ENCODE assay signal across 11 cellular contexts in the genomic region with DNA sequence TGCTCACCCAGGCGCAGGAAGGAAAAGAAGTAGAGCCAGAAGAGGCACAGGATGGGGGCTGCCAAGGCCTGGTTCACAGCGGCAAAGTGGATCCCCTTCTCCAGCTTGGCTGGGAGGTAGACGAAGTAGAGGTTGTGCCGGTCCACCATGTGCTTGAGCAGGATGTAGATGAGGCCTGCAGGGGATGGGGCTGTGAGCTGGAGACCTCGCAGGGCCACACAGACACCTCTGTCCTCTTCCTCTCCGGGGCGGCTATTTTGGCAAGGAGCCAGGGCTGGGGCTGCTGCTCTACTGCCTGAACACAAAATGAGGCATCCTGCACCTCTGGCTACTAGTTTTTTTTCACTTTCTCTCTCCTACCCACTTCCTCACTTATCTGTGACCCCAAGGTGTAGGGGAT. TPM values are rescaled to one million over a fixed set of nuclear protein-coding genes. Genes with fewer than 3 reads are reported as not detected.
DNase-seq lines count a peak whose midpoint lies in the region; ATAC-seq lines count a peak whose summit lies in the region.
"Had no signal": no experiment of that assay in that cellular context is flagged by ENCODE, and none has a peak within 500 bp of the region (broad histone marks: within the 10 kb centered on the region; RNA-seq: fewer than 3 reads in every experiment).

No MANE protein-coding gene starts in this region.

- H3K9me3 ChIP-seq in T-helper 17 cell (ENCODE audit: control insufficient read depth, low read length, poor library complexity, severe bottlenecking) = no peaks in the 10 kb centered on the region

- H3K4me3 Mint-ChIP-seq in T-helper 17 cell = peak overlapping the region; percentile 41

- H3K27ac Mint-ChIP-seq in T-helper 17 cell = peak overlapping the region; percentile 90

- H3K4me1 Mint-ChIP-seq in T-helper 17 cell = peaks cover 46% of the 10 kb centered on the region

- no peaks in the 10 kb centered on the region for H3K27me3 Mint-ChIP-seq in T-helper 17 cell

- peaks cover 8% of the 10 kb centered on the region for H3K36me3 Mint-ChIP-seq in T-helper 17 cell (ENCODE audit: low read depth)

- ATAC-seq in activated CD4-positive, CD25-positive, alpha-beta regulatory T cell treated with anti-CD3 and anti-CD28 coated beads, Interleukin-2, amount 50 U/mL, for 24 hours = no peak
- ATAC-seq in T-helper 17 cell (no peak), GM21619 (IDR thresholded peaks at IDR 0.05; ENCODE audit: unreplicated experiment) (no peak), GM19351 (IDR thresholded peaks at IDR 0.05; ENCODE audit: unreplicated experiment) (no peak)

- DNase-seq in activated CD4-positive, CD25-positive, alpha-beta regulatory T cell (lab: John Stamatoyannopoulos, UW) = peak in 3 of 4 experiments; percentile 12 to 21 (median 19)
- DNase-seq in T-helper 17 cell = no peak
- peak; percentile 37 for DNase-seq in effector CD8-positive, alpha-beta T cell (lab: John Stamatoyannopoulos, UW)
- DNase-seq in stimulated activated CD8-positive, alpha-beta memory T cell treated with anti-CD3 and anti-CD28 coated beads, Interleukin-4, amount 100 ng/mL, for 24 hours (ENCODE audit: low read depth) = peak; percentile 26
- DNase-seq in epidermal melanocyte (ENCODE audit: insufficient read length, low spot score) = no peak
- DNase-seq: ACHN, NCI-H1694 treated with DMSO at 0.1 percent for 48 hours, SIG-M5 had no signal

RNA-seq across cellular contexts. Expression of gene TMEM63A, which starts 32.3 kb away (rescaled TPM):
- 100 to 1,000 TPM; 269 to 280 TPM for total RNA-seq in T-helper 17 cell

RNA-seq across cellular contexts. Expression of gene LEFTY1, which starts 39.0 kb away (rescaled TPM):
- under 1 TPM in 1 of 2 donors, not detected in 1; 0.68 TPM for total RNA-seq in T-helper 17 cell

RNA-seq across cellular contexts. Expression of gene EPHX1, which starts 40.0 kb away (rescaled TPM):
- total RNA-seq in T-helper 17 cell = 1 to 10 TPM in 1 of 2 donors, under 1 TPM in 1; 0.94 to 1.3 TPM

Comparison
In these comparisons a context has a peak if more than half of its experiments do, and no peak if none do; other contexts are left out.
1. DNase-seq: peak in activated CD4-positive, CD25-positive, alpha-beta regulatory T cell (3 of 4), effector CD8-positive, alpha-beta T cell (single experiment) and stimulated activated CD8-positive, alpha-beta memory T cell treated with anti-CD3 and anti-CD28 coated beads, Interleukin-4, amount 100 ng/mL, for 24 hours (single experiment); none in T-helper 17 cell (0 of 3) and epidermal melanocyte (single experiment).